ENCODE assay signal across 8 cellular contexts in the genomic region with DNA sequence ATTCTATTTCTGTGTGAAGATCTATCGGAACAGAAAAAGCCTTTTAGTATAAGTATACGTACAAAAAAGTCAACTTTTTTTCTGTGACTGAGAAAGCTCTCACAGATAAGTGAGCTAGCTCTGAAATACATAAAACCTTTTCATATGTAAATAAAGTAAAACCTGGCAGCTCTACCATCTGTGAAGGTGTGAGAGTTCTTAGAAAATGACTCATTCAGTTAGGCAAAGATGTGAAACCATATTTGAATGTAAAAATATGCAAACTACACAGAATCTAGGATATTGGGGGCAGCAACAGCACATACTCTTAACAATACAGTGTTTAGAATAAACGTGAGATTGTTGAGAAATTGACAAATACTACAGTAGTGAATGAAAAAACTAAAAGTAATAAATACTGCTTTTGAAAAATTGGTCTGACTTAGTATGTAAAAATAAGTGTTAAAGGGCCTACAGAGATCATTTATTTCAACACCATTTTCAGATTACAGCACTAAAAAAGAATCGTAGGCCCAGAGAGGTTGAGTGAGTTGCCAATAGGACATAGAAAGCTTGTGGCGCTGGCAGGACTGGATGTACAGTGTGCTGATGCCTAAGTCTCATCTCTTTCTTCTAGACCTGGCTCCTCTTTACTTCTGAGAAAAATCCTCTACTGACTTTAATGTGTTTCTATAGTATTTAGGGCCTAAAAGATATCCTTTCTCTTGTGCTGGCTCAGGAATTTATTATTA. TPM values are rescaled to one million over a fixed set of nuclear protein-coding genes. Genes with fewer than 3 reads are reported as not detected.
DNase-seq lines count a peak whose midpoint lies in the region; ATAC-seq, FAIRE-seq and TF ChIP-seq lines count a peak whose summit lies in the region.

No MANE protein-coding gene starts in this region.

- H3K27me3 ChIP-seq in astrocyte (ENCODE audit: insufficient read depth, low read length) (no peaks in the 10 kb centered on the region), mesenchymal stem cell (ENCODE audit: control insufficient read depth in 1 of 2, insufficient read depth in 1 of 2, low read length in 2 of 2) (no peaks in the 10 kb centered on the region), sigmoid colon (no peaks in the 10 kb centered on the region)

- DNase-seq in GM12865 (ENCODE audit: low read depth) (peak; percentile 76), GM20000 (ENCODE audit: low spot score) (peak; percentile 39), astrocyte (ENCODE audit: low read depth) (peak; percentile 23), left lobe of liver (ENCODE audit: low spot score) (no peak), HPDE6-E6E7 (ENCODE audit: extremely low spot score) (no peak), mesenchymal stem cell (no peak), sigmoid colon (no peak)

- TF ChIP-seq POLR2A in sigmoid colon (IDR thresholded peaks at IDR 0.05): no peak

- no peak overlapping the region for H4K91ac ChIP-seq in mesenchymal stem cell (ENCODE audit: low read length)

- no peak overlapping the region for H3K27ac Mint-ChIP-seq in astrocyte (ENCODE audit: unreplicated experiment)

- no peak overlapping the region for H2BK5ac ChIP-seq in mesenchymal stem cell (ENCODE audit: low read depth, low read length, poor library complexity, severe bottlenecking)

- H3K9ac ChIP-seq in astrocyte (ENCODE audit: low read length) (no peak overlapping the region), mesenchymal stem cell (ENCODE audit: low read length) (no peak overlapping the region)

- no peak overlapping the region for H2AFZ ChIP-seq in astrocyte (ENCODE audit: low read depth, low read length)
- no peak overlapping the region for H2AFZ ChIP-seq in mesenchymal stem cell (ENCODE audit: low read depth, low read length)

- TF ChIP-seq CTCF in GM12865 (IDR thresholded peaks at IDR 0.05; ENCODE audit: insufficient read depth, low read depth, low read length, missing control alignments): no peak
- TF ChIP-seq CTCF in GM20000 (IDR thresholded peaks at IDR 0.05; ENCODE audit: extremely low read depth, missing control alignments): no peak
- no peak for TF ChIP-seq CTCF in astrocyte (IDR thresholded peaks at IDR 0.05; ENCODE audit: insufficient read depth, low read depth, low read length)
- TF ChIP-seq CTCF in sigmoid colon (IDR thresholded peaks at IDR 0.05): no peak

- H3K36me3 Mint-ChIP-seq in astrocyte (ENCODE audit: low read depth, unreplicated experiment): no peaks in the 10 kb centered on the region

- H4K20me1 ChIP-seq in astrocyte (ENCODE audit: insufficient read depth, low read length): no peaks in the 10 kb centered on the region

- no peak overlapping the region for H3K14ac ChIP-seq in mesenchymal stem cell (ENCODE audit: low read length in 2 of 2)

- H3K27me3 Mint-ChIP-seq in astrocyte (ENCODE audit: low read depth, unreplicated experiment): no peaks in the 10 kb centered on the region

- H3K23ac ChIP-seq in mesenchymal stem cell (ENCODE audit: low read length in 2 of 2): no peak overlapping the region

- H3K79me1 ChIP-seq in mesenchymal stem cell (replicated peaks; ENCODE audit: low read length, poor library complexity, severe bottlenecking): no peaks in the 10 kb centered on the region

- peak; percentile 17 for FAIRE-seq in astrocyte (lab: Jason Lieb, UNC)

- intact Hi-C loops in sigmoid colon (cut with DNase I): no loop called here

- peaks cover 3% of the 10 kb centered on the region for H3K4me1 ChIP-seq in astrocyte (ENCODE audit: insufficient read depth, low read length)
- H3K4me1 ChIP-seq in mesenchymal stem cell (ENCODE audit: control insufficient read depth, insufficient read depth, low read depth, low read length): no peaks in the 10 kb centered on the region
- no peaks in the 10 kb centered on the region for H3K4me1 ChIP-seq in sigmoid colon

- TF ChIP-seq EP300 in sigmoid colon (IDR thresholded peaks at IDR 0.05): no peak

- no peaks in the 10 kb centered on the region for H3K9me3 ChIP-seq in astrocyte (ENCODE audit: insufficient read depth, low read depth, low read length)
- no peaks in the 10 kb centered on the region for H3K9me3 ChIP-seq in mesenchymal stem cell (ENCODE audit: control insufficient read depth, low read length)
- H3K9me3 ChIP-seq in sigmoid colon: no peaks in the 10 kb centered on the region

- H2AK5ac ChIP-seq in mesenchymal stem cell (ENCODE audit: low read length, severe bottlenecking): no peak overlapping the region

- no peak overlapping the region for H4K8ac ChIP-seq in mesenchymal stem cell (ENCODE audit: low read length)

- H3K36me3 ChIP-seq in astrocyte (ENCODE audit: insufficient read depth, low read length) (no peaks in the 10 kb centered on the region), mesenchymal stem cell (ENCODE audit: control insufficient read depth in 1 of 2, insufficient read depth in 2 of 2, low read depth in 1 of 2, low read length in 2 of 2) (no peaks in the 10 kb centered on the region), sigmoid colon (no peaks in the 10 kb centered on the region)

- ATAC-seq in HG03280 (IDR thresholded peaks at IDR 0.05; ENCODE audit: unreplicated experiment) (peak; percentile 86), left lobe of liver (no peak)

- H3K79me2 ChIP-seq in astrocyte (ENCODE audit: insufficient read depth, low read length): no peaks in the 10 kb centered on the region

- H3K4me1 Mint-ChIP-seq in astrocyte (ENCODE audit: low read depth, unreplicated experiment): no peaks in the 10 kb centered on the region

- H3K9me3 Mint-ChIP-seq in astrocyte (ENCODE audit: unreplicated experiment): no peaks in the 10 kb centered on the region

- no peak overlapping the region for H3K4ac ChIP-seq in mesenchymal stem cell (ENCODE audit: low read depth in 1 of 2, low read length in 2 of 2)

- no peak overlapping the region for H2BK12ac ChIP-seq in mesenchymal stem cell (ENCODE audit: low read length in 2 of 2)

- no CpG with 5 or more reads among the region's 5 CpGs for WGBS in mesenchymal stem cell
- WGBS in sigmoid colon, 2 donors: 57 to 85% methylated on average over 5 of the region's 5 CpGs

- H3K4me3 ChIP-seq in GM12865 (ENCODE audit: low read depth, low read length) (no peak overlapping the region), astrocyte (ENCODE audit: insufficient read depth, low read depth, low read length) (no peak overlapping the region), mesenchymal stem cell (ENCODE audit: insufficient read depth in 1 of 2, low read depth in 1 of 2, low read length in 2 of 2) (no peak overlapping the region), sigmoid colon (no peak overlapping the region)

- H3K27ac ChIP-seq in astrocyte (ENCODE audit: low read depth, low read length) (no peak overlapping the region), mesenchymal stem cell (ENCODE audit: low read length, poor library complexity, severe bottlenecking) (no peak overlapping the region), sigmoid colon (no peak overlapping the region)

- no peak overlapping the region for H3K4me3 Mint-ChIP-seq in astrocyte (ENCODE audit: unreplicated experiment)

- H3K4me2 ChIP-seq in astrocyte (ENCODE audit: low read length) (no peak overlapping the region), mesenchymal stem cell (ENCODE audit: low read length, poor library complexity, severe bottlenecking) (no peak overlapping the region)

- no peak overlapping the region for H3K18ac ChIP-seq in mesenchymal stem cell (ENCODE audit: low read depth in 1 of 2, low read length in 2 of 2)

- no peak overlapping the region for H2BK120ac ChIP-seq in mesenchymal stem cell (ENCODE audit: low read depth, low read length)

- no peak overlapping the region for H2BK15ac ChIP-seq in mesenchymal stem cell (ENCODE audit: low read depth, poor library complexity, severe bottlenecking)

RNA-seq across cellular contexts. Expression of gene ATP6V1G3, which starts 19.8 kb away (rescaled TPM):
- total RNA-seq in astrocyte: not detected in 2 replicates
- total RNA-seq in left lobe of liver: not detected
- 0.28 TPM for polyA plus RNA-seq in mesenchymal stem cell (2013, experiment 1 of 2)
- 0.11 TPM for polyA plus RNA-seq in mesenchymal stem cell (2013, experiment 2 of 2)
- total RNA-seq in sigmoid colon: not detected
- not detected for polyA plus RNA-seq in sigmoid colon

Comparison
In these comparisons a context has a peak if more than half of its experiments do, and no peak if none do; other contexts are left out.
1. DNase-seq: peak in GM12865 (single experiment), GM20000 (single experiment) and astrocyte (single experiment); none in left lobe of liver (single experiment), HPDE6-E6E7 (single experiment), mesenchymal stem cell (single experiment) and sigmoid colon (single experiment).